Comparison of ENCODE assay signal across 1 cellular context in the genomic region with DNA sequence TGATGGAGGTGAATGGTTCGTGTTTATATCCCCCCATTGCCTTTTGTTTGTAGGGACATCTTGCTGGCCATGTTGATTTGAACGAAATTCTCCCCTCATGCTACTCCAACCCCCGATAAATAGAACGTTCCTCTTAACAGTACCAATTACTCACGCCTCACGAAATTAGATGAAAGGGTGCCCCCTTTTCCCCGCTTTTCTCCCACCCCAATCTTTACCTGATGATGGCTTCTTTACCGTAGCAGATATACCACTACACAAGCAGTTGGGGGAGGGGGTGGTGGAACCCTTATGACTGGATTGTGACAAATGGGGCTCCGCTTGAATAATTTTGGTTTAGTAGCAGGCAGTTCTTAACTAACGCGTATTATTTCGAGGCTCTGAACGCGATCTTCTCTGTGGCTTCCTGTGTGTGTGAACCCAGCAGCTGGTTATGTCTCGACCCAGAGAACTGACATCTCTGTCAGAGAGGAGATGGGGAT.
TF ChIP-seq lines count a peak whose summit lies in the region.

No MANE protein-coding gene starts in this region.

TF ChIP-seq in GM12878, 131 proteins besides CTCF, POLR2A, EP300 and RAD21 (continued from another document and continues in another):
- TF ChIP-seq, protein P1, sequence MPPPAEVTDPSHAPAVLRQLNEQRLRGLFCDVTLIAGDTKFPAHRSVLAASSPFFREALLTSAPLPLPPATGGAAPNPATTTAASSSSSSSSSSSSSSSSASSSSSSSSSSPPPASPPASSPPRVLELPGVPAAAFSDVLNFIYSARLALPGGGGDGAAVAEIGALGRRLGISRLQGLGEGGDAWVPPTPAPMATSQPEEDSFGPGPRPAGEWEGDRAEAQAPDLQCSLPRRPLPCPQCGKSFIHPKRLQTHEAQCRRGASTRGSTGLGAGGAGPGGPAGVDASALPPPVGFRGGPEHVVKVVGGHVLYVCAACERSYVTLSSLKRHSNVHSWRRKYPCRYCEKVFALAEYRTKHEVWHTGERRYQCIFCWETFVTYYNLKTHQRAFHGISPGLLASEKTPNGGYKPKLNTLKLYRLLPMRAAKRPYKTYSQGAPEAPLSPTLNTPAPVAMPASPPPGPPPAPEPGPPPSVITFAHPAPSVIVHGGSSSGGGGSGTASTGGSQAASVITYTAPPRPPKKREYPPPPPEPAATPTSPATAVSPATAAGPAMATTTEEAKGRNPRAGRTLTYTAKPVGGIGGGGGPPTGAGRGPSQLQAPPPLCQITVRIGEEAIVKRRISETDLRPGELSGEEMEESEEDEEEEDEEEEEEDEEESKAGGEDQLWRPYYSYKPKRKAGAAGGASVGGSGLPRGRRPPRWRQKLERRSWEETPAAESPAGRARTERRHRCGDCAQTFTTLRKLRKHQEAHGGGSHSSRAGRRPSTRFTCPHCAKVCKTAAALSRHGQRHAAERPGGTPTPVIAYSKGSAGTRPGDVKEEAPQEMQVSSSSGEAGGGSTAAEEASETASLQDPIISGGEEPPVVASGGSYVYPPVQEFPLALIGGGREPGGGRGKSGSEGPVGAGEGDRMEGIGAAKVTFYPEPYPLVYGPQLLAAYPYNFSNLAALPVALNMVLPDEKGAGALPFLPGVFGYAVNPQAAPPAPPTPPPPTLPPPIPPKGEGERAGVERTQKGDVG (CRISPR knock-in tag; IDR thresholded peaks at IDR 0.05): no peak
- TF ChIP-seq TCF12 (IDR thresholded peaks at IDR 0.05; ENCODE audit: low read depth, low read length) (peak; percentile 58; the same call in 1 of the 2 replicates), CHD4 (IDR thresholded peaks at IDR 0.05) (no peak), STAT3 (IDR thresholded peaks at IDR 0.05; ENCODE audit: low read depth, low read length) (no peak), SRF (IDR thresholded peaks at IDR 0.05; ENCODE audit: low read depth in 2 of 2, low read length in 2 of 2) (no peak), RFX5 (IDR thresholded peaks at IDR 0.05; ENCODE audit: low read depth, low read length) (no peak), BRCA1 (IDR thresholded peaks at IDR 0.05; ENCODE audit: low read depth, low read length) (no peak), CREM (IDR thresholded peaks at IDR 0.05; ENCODE audit: low read depth) (peak; percentile 48; the same call in 1 of the 2 replicates), NR2F1 (conservative IDR thresholded peaks at IDR 0.05) (no peak), IKZF1 (conservative IDR thresholded peaks at IDR 0.05) (no peak; the same call in 1 of the 2 replicates), CBFB (IDR thresholded peaks at IDR 0.05; ENCODE audit: low read depth) (peak; percentile 65; the same call in 1 of the 2 replicates), TAF1 (IDR thresholded peaks at IDR 0.05; ENCODE audit: borderline replicate concordance, low read depth, low read length) (peak; percentile 77; the same call in 1 of the 2 replicates), BCL11A (IDR thresholded peaks at IDR 0.05; ENCODE audit: low read depth, low read length) (peak; percentile 69; the same call in 1 of the 2 replicates), STAT1 (conservative IDR thresholded peaks at IDR 0.05) (no peak), ZSCAN29 (IDR thresholded peaks at IDR 0.05) (peak; percentile 89), CHD1 (IDR thresholded peaks at IDR 0.05; ENCODE audit: low read depth, low read length) (no peak), RUNX3 (IDR thresholded peaks at IDR 0.05; ENCODE audit: low read length) (peak; percentile 88), BACH1 (IDR thresholded peaks at IDR 0.05; ENCODE audit: borderline replicate concordance) (0 out of 2 replicates have a peak, but pooled peaks have one; percentile 28), EED (IDR thresholded peaks at IDR 0.05; ENCODE audit: low read depth) (no peak; the same call in 1 of the 2 replicates), ZZZ3 (IDR thresholded peaks at IDR 0.05; ENCODE audit: control insufficient read depth, insufficient read length, low read depth) (no peak), MTA2 (IDR thresholded peaks at IDR 0.05; ENCODE audit: low read depth) (peak; percentile 67), PML (IDR thresholded peaks at IDR 0.05; ENCODE audit: low read length) (0 out of 2 replicates have a peak, but pooled peaks have one; percentile 25), SMC3 (IDR thresholded peaks at IDR 0.05; ENCODE audit: borderline replicate concordance, low read length) (no peak; the same call in 1 of the 2 replicates), BHLHE40 (IDR thresholded peaks at IDR 0.05; ENCODE audit: borderline replicate concordance in 1 of 2, low read depth in 2 of 2, low read length in 1 of 2) (peak in 1 of 2 experiments; percentile 58; a peak in 2 of 4 replicates), NR2C2 (IDR thresholded peaks at IDR 0.05; ENCODE audit: borderline replicate concordance, control insufficient read depth, insufficient read length, low read depth) (no peak), SMAD1 (IDR thresholded peaks at IDR 0.05; ENCODE audit: low read depth, partially characterized antibody) (peak; percentile 55), ZNF274 (IDR thresholded peaks at IDR 0.05; ENCODE audit: insufficient read depth, insufficient read length) (no peak), GABPA (IDR thresholded peaks at IDR 0.05; ENCODE audit: low read depth) (no peak), ZNF217 (IDR thresholded peaks at IDR 0.05) (no peak), PAX5 (IDR thresholded peaks at IDR 0.05; ENCODE audit: borderline replicate concordance, low read depth, low read length) (peak; percentile 94)
- TF ChIP-seq, protein P2, sequence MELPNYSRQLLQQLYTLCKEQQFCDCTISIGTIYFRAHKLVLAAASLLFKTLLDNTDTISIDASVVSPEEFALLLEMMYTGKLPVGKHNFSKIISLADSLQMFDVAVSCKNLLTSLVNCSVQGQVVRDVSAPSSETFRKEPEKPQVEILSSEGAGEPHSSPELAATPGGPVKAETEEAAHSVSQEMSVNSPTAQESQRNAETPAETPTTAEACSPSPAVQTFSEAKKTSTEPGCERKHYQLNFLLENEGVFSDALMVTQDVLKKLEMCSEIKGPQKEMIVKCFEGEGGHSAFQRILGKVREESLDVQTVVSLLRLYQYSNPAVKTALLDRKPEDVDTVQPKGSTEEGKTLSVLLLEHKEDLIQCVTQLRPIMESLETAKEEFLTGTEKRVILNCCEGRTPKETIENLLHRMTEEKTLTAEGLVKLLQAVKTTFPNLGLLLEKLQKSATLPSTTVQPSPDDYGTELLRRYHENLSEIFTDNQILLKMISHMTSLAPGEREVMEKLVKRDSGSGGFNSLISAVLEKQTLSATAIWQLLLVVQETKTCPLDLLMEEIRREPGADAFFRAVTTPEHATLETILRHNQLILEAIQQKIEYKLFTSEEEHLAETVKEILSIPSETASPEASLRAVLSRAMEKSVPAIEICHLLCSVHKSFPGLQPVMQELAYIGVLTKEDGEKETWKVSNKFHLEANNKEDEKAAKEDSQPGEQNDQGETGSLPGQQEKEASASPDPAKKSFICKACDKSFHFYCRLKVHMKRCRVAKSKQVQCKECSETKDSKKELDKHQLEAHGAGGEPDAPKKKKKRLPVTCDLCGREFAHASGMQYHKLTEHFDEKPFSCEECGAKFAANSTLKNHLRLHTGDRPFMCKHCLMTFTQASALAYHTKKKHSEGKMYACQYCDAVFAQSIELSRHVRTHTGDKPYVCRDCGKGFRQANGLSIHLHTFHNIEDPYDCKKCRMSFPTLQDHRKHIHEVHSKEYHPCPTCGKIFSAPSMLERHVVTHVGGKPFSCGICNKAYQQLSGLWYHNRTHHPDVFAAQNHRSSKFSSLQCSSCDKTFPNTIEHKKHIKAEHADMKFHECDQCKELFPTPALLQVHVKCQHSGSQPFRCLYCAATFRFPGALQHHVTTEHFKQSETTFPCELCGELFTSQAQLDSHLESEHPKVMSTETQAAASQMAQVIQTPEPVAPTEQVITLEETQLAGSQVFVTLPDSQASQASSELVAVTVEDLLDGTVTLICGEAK (IDR thresholded peaks at IDR 0.05; ENCODE audit: borderline replicate concordance): no peak
- TF ChIP-seq, protein P3, sequence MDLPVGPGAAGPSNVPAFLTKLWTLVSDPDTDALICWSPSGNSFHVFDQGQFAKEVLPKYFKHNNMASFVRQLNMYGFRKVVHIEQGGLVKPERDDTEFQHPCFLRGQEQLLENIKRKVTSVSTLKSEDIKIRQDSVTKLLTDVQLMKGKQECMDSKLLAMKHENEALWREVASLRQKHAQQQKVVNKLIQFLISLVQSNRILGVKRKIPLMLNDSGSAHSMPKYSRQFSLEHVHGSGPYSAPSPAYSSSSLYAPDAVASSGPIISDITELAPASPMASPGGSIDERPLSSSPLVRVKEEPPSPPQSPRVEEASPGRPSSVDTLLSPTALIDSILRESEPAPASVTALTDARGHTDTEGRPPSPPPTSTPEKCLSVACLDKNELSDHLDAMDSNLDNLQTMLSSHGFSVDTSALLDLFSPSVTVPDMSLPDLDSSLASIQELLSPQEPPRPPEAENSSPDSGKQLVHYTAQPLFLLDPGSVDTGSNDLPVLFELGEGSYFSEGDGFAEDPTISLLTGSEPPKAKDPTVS (IDR thresholded peaks at IDR 0.05; ENCODE audit: low read depth, low read length): no peak
- TF ChIP-seq, protein P4, sequence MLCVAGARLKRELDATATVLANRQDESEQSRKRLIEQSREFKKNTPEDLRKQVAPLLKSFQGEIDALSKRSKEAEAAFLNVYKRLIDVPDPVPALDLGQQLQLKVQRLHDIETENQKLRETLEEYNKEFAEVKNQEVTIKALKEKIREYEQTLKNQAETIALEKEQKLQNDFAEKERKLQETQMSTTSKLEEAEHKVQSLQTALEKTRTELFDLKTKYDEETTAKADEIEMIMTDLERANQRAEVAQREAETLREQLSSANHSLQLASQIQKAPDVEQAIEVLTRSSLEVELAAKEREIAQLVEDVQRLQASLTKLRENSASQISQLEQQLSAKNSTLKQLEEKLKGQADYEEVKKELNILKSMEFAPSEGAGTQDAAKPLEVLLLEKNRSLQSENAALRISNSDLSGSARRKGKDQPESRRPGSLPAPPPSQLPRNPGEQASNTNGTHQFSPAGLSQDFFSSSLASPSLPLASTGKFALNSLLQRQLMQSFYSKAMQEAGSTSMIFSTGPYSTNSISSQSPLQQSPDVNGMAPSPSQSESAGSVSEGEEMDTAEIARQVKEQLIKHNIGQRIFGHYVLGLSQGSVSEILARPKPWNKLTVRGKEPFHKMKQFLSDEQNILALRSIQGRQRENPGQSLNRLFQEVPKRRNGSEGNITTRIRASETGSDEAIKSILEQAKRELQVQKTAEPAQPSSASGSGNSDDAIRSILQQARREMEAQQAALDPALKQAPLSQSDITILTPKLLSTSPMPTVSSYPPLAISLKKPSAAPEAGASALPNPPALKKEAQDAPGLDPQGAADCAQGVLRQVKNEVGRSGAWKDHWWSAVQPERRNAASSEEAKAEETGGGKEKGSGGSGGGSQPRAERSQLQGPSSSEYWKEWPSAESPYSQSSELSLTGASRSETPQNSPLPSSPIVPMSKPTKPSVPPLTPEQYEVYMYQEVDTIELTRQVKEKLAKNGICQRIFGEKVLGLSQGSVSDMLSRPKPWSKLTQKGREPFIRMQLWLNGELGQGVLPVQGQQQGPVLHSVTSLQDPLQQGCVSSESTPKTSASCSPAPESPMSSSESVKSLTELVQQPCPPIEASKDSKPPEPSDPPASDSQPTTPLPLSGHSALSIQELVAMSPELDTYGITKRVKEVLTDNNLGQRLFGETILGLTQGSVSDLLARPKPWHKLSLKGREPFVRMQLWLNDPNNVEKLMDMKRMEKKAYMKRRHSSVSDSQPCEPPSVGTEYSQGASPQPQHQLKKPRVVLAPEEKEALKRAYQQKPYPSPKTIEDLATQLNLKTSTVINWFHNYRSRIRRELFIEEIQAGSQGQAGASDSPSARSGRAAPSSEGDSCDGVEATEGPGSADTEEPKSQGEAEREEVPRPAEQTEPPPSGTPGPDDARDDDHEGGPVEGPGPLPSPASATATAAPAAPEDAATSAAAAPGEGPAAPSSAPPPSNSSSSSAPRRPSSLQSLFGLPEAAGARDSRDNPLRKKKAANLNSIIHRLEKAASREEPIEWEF (IDR thresholded peaks at IDR 0.05; ENCODE audit: insufficient replicate concordance, low read depth, low read length): no peak
- TF ChIP-seq, protein P5, sequence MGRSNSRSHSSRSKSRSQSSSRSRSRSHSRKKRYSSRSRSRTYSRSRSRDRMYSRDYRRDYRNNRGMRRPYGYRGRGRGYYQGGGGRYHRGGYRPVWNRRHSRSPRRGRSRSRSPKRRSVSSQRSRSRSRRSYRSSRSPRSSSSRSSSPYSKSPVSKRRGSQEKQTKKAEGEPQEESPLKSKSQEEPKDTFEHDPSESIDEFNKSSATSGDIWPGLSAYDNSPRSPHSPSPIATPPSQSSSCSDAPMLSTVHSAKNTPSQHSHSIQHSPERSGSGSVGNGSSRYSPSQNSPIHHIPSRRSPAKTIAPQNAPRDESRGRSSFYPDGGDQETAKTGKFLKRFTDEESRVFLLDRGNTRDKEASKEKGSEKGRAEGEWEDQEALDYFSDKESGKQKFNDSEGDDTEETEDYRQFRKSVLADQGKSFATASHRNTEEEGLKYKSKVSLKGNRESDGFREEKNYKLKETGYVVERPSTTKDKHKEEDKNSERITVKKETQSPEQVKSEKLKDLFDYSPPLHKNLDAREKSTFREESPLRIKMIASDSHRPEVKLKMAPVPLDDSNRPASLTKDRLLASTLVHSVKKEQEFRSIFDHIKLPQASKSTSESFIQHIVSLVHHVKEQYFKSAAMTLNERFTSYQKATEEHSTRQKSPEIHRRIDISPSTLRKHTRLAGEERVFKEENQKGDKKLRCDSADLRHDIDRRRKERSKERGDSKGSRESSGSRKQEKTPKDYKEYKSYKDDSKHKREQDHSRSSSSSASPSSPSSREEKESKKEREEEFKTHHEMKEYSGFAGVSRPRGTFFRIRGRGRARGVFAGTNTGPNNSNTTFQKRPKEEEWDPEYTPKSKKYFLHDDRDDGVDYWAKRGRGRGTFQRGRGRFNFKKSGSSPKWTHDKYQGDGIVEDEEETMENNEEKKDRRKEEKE (IDR thresholded peaks at IDR 0.05): no peak
- TF ChIP-seq, protein P6, sequence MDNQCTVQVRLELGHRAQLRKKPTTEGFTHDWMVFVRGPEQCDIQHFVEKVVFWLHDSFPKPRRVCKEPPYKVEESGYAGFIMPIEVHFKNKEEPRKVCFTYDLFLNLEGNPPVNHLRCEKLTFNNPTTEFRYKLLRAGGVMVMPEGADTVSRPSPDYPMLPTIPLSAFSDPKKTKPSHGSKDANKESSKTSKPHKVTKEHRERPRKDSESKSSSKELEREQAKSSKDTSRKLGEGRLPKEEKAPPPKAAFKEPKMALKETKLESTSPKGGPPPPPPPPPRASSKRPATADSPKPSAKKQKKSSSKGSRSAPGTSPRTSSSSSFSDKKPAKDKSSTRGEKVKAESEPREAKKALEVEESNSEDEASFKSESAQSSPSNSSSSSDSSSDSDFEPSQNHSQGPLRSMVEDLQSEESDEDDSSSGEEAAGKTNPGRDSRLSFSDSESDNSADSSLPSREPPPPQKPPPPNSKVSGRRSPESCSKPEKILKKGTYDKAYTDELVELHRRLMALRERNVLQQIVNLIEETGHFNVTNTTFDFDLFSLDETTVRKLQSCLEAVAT (IDR thresholded peaks at IDR 0.05): peak; percentile 67
- TF ChIP-seq, protein P7, sequence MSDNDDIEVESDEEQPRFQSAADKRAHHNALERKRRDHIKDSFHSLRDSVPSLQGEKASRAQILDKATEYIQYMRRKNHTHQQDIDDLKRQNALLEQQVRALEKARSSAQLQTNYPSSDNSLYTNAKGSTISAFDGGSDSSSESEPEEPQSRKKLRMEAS (IDR thresholded peaks at IDR 0.05; ENCODE audit: low read depth, low read length): no peak
